Comparison of ENCODE assay signal across 8 cellular contexts in genomic region chr22:46738642-46738960, GRCh38. TPM values are rescaled to one million over a fixed set of nuclear protein-coding genes. Genes with fewer than 3 reads are reported as not detected.
DNase-seq lines count a peak whose midpoint lies in the region; ATAC-seq and TF ChIP-seq lines count a peak whose summit lies in the region.

No MANE protein-coding gene starts in this region.

- CTCF ChIA-PET in activated naive CD4-positive, alpha-beta T cell treated with anti-CD3 and anti-CD28 coated beads for 36 hours (lab: Charles Lee), result interaction anchor here (1.0 to 3.4 kb wide), 6 partner anchors 11 to 64 kb away, joined by 3 to 23 read pairs (median 8); partner anchors contain the start of gene TBC1D22A
- CTCF ChIA-PET in MCF 10A (lab: Yijun Ruan, JAX), result interaction anchor here (0.7 to 0.8 kb wide), 2 partner anchors 22 to 175 kb away, joined by 3 read pairs; no protein-coding TSS in a partner anchor

- H3K79me1 ChIP-seq in mesendoderm (ENCODE audit: low read length), result peaks cover 16% of the 10 kb centered on the region

- no CpG with 5 or more reads among the region's 14 CpGs for WGBS in mesendoderm (ENCODE audit: extremely low coverage, insufficient coverage, low lambda C conversion rate)

- no peak overlapping the region for H2BK5ac ChIP-seq in mesendoderm (ENCODE audit: low read length)

- H3K4me3 Mint-ChIP-seq in activated naive CD4-positive, alpha-beta T cell treated with anti-CD3 and anti-CD28 coated beads for 36 hours, result peak overlapping the region; percentile 83
- peak overlapping the region; percentile 80 for H3K4me3 Mint-ChIP-seq in MCF 10A (ENCODE audit: unreplicated experiment)

- peak overlapping the region; percentile 66 for H4K8ac ChIP-seq in mesendoderm (ENCODE audit: low read depth, low read length)

- H3K27ac ChIP-seq in mesendoderm (ENCODE audit: low read depth, low read length), result no peak overlapping the region
- H3K27ac ChIP-seq in uterus, result peak overlapping the region; percentile 92 to 96

- H2BK15ac ChIP-seq in mesendoderm (replicated peaks; ENCODE audit: low read depth), result no peak overlapping the region

- no peaks in the 10 kb centered on the region for H3K36me3 ChIP-seq in mesendoderm (ENCODE audit: control insufficient read depth, insufficient read depth, low read length)
- no peaks in the 10 kb centered on the region for H3K36me3 ChIP-seq in uterus

- H4K5ac ChIP-seq in mesendoderm (ENCODE audit: low read length), result no peak overlapping the region

- intact Hi-C loops in activated naive CD4-positive, alpha-beta T cell treated with anti-CD3 and anti-CD28 coated beads for 36 hours (cut with micrococcal nuclease), result loop anchor here (2.0 to 5.0 kb wide), 2 partner anchors 64 to 126 kb away; no protein-coding TSS in a partner anchor
- intact Hi-C loops in MCF 10A (cut with micrococcal nuclease) (loop anchor here (10.0 kb wide), 1 partner anchor 174 kb away; no protein-coding TSS in a partner anchor), uterus (cut with DNase I; ENCODE audit: low total_unique reads) (no loop called here)

- POLR2A ChIA-PET in MCF 10A (lab: Yijun Ruan, JAX), result interaction anchor here (1.0 to 1.9 kb wide), 3 partner anchors 16 to 26 kb away, joined by 3 to 4 read pairs (median 4); partner anchors contain the start of gene TBC1D22A

- no peak for ATAC-seq in GM19452 (IDR thresholded peaks at IDR 0.05; ENCODE audit: unreplicated experiment)

- no peak overlapping the region for H2BK120ac ChIP-seq in mesendoderm (ENCODE audit: low read depth, low read length)

- H3K9me3 ChIP-seq in uterus, result no peaks in the 10 kb centered on the region

- no peak overlapping the region for H2AK5ac ChIP-seq in mesendoderm (ENCODE audit: low read length)

- peak overlapping the region; percentile 72 for H3K18ac ChIP-seq in mesendoderm (ENCODE audit: low read length)

- H3K56ac ChIP-seq in mesendoderm (ENCODE audit: low read length), result peak overlapping the region; percentile 73

- DNase-seq in activated naive CD4-positive, alpha-beta T cell treated with anti-CD3 and anti-CD28 coated beads for 36 hours, result no peak
- DNase-seq in activated naive CD4-positive, alpha-beta T cell (lab: John Stamatoyannopoulos, UW), result no peak
- DNase-seq in MCF 10A (ENCODE audit: unreplicated experiment) (no peak), mesendoderm (peak; percentile 48), uterus (peak in 1 of 2 donors; percentile 42), NCI-H2107 treated with DMSO at 0.1 percent for 48 hours (lab: John Stamatoyannopoulos, UW; ENCODE audit: unreplicated experiment) (no peak), LoVo (ENCODE audit: low spot score) (no peak)

- H3K4me1 ChIP-seq in mesendoderm (ENCODE audit: control insufficient read depth, low read depth, low read length), result peaks cover 8% of the 10 kb centered on the region
- H3K4me1 ChIP-seq in uterus, result peaks cover 0 to 17% of the 10 kb centered on the region in 2 donors

- H3K36me3 Mint-ChIP-seq in activated naive CD4-positive, alpha-beta T cell treated with anti-CD3 and anti-CD28 coated beads for 36 hours (ENCODE audit: low read depth), result peaks cover 12% of the 10 kb centered on the region
- no peaks in the 10 kb centered on the region for H3K36me3 Mint-ChIP-seq in MCF 10A (ENCODE audit: insufficient read depth, unreplicated experiment)

- H3K4me3 ChIP-seq in mesendoderm (ENCODE audit: low read length) (peak overlapping the region; percentile 36), uterus (peak overlapping the region; percentile 66 to 78)

- H3K9me3 Mint-ChIP-seq in activated naive CD4-positive, alpha-beta T cell treated with anti-CD3 and anti-CD28 coated beads for 36 hours, result peaks cover 10% of the 10 kb centered on the region
- H3K9me3 Mint-ChIP-seq in MCF 10A (ENCODE audit: unreplicated experiment), result no peaks in the 10 kb centered on the region

- no peak overlapping the region for H3K23ac ChIP-seq in mesendoderm (ENCODE audit: low read length)

- no peaks in the 10 kb centered on the region for H3K27me3 ChIP-seq in mesendoderm (ENCODE audit: insufficient read depth, low read length, poor library complexity)
- H3K27me3 ChIP-seq in uterus, result no peaks in the 10 kb centered on the region

- peak overlapping the region; percentile 73 for H3K9ac ChIP-seq in mesendoderm (ENCODE audit: low read length)

- H3K4ac ChIP-seq in mesendoderm (ENCODE audit: low read depth, low read length), result peak overlapping the region; percentile 10

- H3K4me2 ChIP-seq in mesendoderm (ENCODE audit: low read length), result peak overlapping the region; percentile 37

- BruUV-seq in MCF 10A (replicated peaks; lab: Mats Ljungman, UMichigan), result no TSS peak

- peaks cover 39% of the 10 kb centered on the region for H3K4me1 Mint-ChIP-seq in activated naive CD4-positive, alpha-beta T cell treated with anti-CD3 and anti-CD28 coated beads for 36 hours (ENCODE audit: low read depth)
- peaks cover 10% of the 10 kb centered on the region for H3K4me1 Mint-ChIP-seq in MCF 10A (ENCODE audit: insufficient read depth, unreplicated experiment)

- H3K79me2 ChIP-seq in mesendoderm (ENCODE audit: control insufficient read depth, insufficient read depth, low read length), result peaks cover 21% of the 10 kb centered on the region

- no peak for TF ChIP-seq CTCF in MCF 10A (IDR thresholded peaks at IDR 0.05; ENCODE audit: unreplicated experiment)
- TF ChIP-seq CTCF in uterus (IDR thresholded peaks at IDR 0.05), result no peak

- no peaks in the 10 kb centered on the region for H3K27me3 Mint-ChIP-seq in activated naive CD4-positive, alpha-beta T cell treated with anti-CD3 and anti-CD28 coated beads for 36 hours (ENCODE audit: low read depth)
- H3K27me3 Mint-ChIP-seq in MCF 10A (ENCODE audit: insufficient read depth, unreplicated experiment), result no peaks in the 10 kb centered on the region

- TF ChIP-seq POLR2A in uterus (IDR thresholded peaks at IDR 0.05), result no peak

- H3K27ac Mint-ChIP-seq in activated naive CD4-positive, alpha-beta T cell treated with anti-CD3 and anti-CD28 coated beads for 36 hours, result peak overlapping the region; percentile 84
- no peak overlapping the region for H3K27ac Mint-ChIP-seq in MCF 10A (ENCODE audit: low read depth, unreplicated experiment)

RNA-seq across cellular contexts. Expression of gene CERK, which starts 0.5 kb away (rescaled TPM):
- total RNA-seq in activated naive CD4-positive, alpha-beta T cell treated with anti-CD3 and anti-CD28 coated beads for 36 hours, result 10 to 100 TPM; 32.6 to 34.9 TPM
- total RNA-seq in MCF 10A (2022) (11.6 and 20.2 TPM in 2 replicates), uterus (10 to 100 TPM; 37.4 to 59.9 (median 57.3) TPM)
- polyA plus RNA-seq in mesendoderm (2013, experiment 1 of 2), result 26.7 TPM
- polyA plus RNA-seq in mesendoderm (2013, experiment 2 of 2), result 26.7 TPM

RNA-seq across cellular contexts. Expression of gene TBC1D22A, which starts 23.8 kb away (rescaled TPM):
- total RNA-seq in activated naive CD4-positive, alpha-beta T cell treated with anti-CD3 and anti-CD28 coated beads for 36 hours, result 10 to 100 TPM; 20.1 to 21.4 TPM
- total RNA-seq in MCF 10A (2022) (26.0 and 27.7 TPM in 2 replicates), uterus (10 to 100 TPM in 3 of 4 donors, 1 to 10 TPM in 1; 9.2 to 45.3 (median 22.8) TPM)
- polyA plus RNA-seq in mesendoderm (2013, experiment 1 of 2), result 11.9 TPM
- 11.3 TPM for polyA plus RNA-seq in mesendoderm (2013, experiment 2 of 2)
